In the genomic region with DNA sequence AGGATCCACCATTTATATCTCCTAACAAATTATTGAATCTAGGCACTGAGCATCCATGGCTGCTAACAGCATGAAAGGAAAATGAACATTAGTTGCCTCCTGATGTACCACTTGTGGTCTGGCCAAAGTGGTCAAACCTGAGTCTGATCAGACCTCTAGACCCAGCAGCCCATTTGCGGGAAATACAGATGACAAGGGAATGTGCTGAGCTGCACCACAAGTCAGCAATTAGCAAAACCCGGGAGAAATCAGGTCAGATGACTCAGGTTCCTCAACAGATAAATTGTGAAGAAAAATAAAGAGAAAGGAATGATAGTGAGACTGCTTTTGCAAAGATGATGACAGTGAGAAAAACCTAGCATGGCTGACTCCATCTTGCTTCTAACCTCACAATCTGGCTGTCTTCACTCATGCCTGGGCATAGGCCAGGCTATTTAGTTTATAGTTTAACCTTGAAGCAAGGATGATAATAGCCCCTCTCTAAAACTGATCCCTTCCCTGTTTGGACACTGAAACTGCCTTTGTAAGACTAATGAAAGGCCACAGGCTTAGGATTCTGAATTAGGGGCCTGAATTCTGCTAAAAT, we compare ENCODE assay signal across 29 cellular contexts.
DNase-seq lines count a peak whose midpoint lies in the region; TF ChIP-seq lines count a peak whose summit lies in the region.
"Had no signal": no experiment of that assay in that cellular context is flagged by ENCODE, and none has a peak within 500 bp of the region (broad histone marks: within the 10 kb centered on the region; RNA-seq: fewer than 3 reads in every experiment).

No MANE protein-coding gene starts in this region.

- H3K27ac ChIP-seq in GM23248 (peak overlapping the region; percentile 48), esophagus squamous epithelium (no peak overlapping the region)
- H3K27ac ChIP-seq: body of pancreas, pancreas, RWPE1, VCaP had no signal

- intact Hi-C loops in esophagus squamous epithelium (cut with DNase I): no loop called here

- H3K9ac ChIP-seq in GM23248: peak overlapping the region; percentile 28; the same call in 1 of the 2 replicates

- peaks cover 8% of the 10 kb centered on the region; the same call in 1 of the 2 replicates for H3K4me1 ChIP-seq in GM23248 (ENCODE audit: insufficient read depth)
- no peaks in the 10 kb centered on the region for H3K4me1 ChIP-seq in esophagus squamous epithelium
- H3K4me1 ChIP-seq: body of pancreas, pancreas had no signal

- no peaks in the 10 kb centered on the region for H3K9me2 ChIP-seq in GM23248 (ENCODE audit: insufficient read depth)

- no peaks in the 10 kb centered on the region for H3K27me3 ChIP-seq in GM23248 (replicated peaks; ENCODE audit: insufficient read depth)
- H3K27me3 ChIP-seq in esophagus squamous epithelium: no peaks in the 10 kb centered on the region
- H3K27me3 ChIP-seq: body of pancreas, pancreas had no signal

- peaks cover 8% of the 10 kb centered on the region; the same call in 1 of the 2 replicates for H3F3A ChIP-seq in GM23248 (ENCODE audit: insufficient read depth)

- no peaks in the 10 kb centered on the region for H3K79me2 ChIP-seq in GM23248 (ENCODE audit: insufficient read depth)

- H3K4me3 ChIP-seq in GM23248 (no peak overlapping the region), esophagus squamous epithelium (no peak overlapping the region)
- H3K4me3 ChIP-seq: body of pancreas, mucosa of descending colon, pancreas had no signal

- TF ChIP-seq CTCF in esophagus squamous epithelium (IDR thresholded peaks at IDR 0.05) (no peak), progenitor cell of endocrine pancreas (IDR thresholded peaks at IDR 0.05; ENCODE audit: unreplicated experiment) (no peak)

- H3K27me3 Mint-ChIP-seq in progenitor cell of endocrine pancreas: peaks cover 3% of the 10 kb centered on the region
- H3K27me3 Mint-ChIP-seq: activated CD4-positive, alpha-beta T cell treated with anti-CD3 and anti-CD28 coated beads, Interleukin-2, amount 10 ng/mL, durations not matched to agents 24 days and 14 days; CD4-positive, alpha-beta memory T cell had no signal

- peak overlapping the region; percentile 48; the same call in 1 of the 2 replicates for H2AFZ ChIP-seq in GM23248

- no peaks in the 10 kb centered on the region for H3K36me3 Mint-ChIP-seq in progenitor cell of endocrine pancreas (ENCODE audit: insufficient read depth)
- H3K36me3 Mint-ChIP-seq: activated naive CD8-positive, alpha-beta T cell treated with anti-CD3 and anti-CD28 coated beads, Interleukin-2, amount 10 ng/mL, durations not matched to agents 7 days and 5 days; CD4-positive, alpha-beta memory T cell had no signal

- H3K9me3 ChIP-seq in GM23248 (ENCODE audit: low read depth) (no peaks in the 10 kb centered on the region), esophagus squamous epithelium (no peaks in the 10 kb centered on the region)
- H3K9me3 ChIP-seq: body of pancreas, mucosa of descending colon, pancreas had no signal

- no peak overlapping the region for H3K27ac Mint-ChIP-seq in progenitor cell of endocrine pancreas
- H3K27ac Mint-ChIP-seq: activated CD4-positive, alpha-beta T cell treated with anti-CD3 and anti-CD28 coated beads, Interleukin-2, amount 10 ng/mL, durations not matched to agents 24 days and 14 days; activated naive CD8-positive, alpha-beta T cell treated with anti-CD3 and anti-CD28 coated beads, Interleukin-2, amount 10 ng/mL, durations not matched to agents 7 days and 5 days; CD4-positive, alpha-beta memory T cell; T-helper 2 cell treated with Interferon-gamma antibody and Interleukin-4, amounts not matched to agents 5 μg/mL and 100 μg/mL, for 36 hours had no signal

- H3K4me2 ChIP-seq in GM23248 (ENCODE audit: unreplicated experiment): no peak overlapping the region

- in situ Hi-C loops in GM23248 (cut with MboI): no loop called here

- peak; percentile 26 for DNase-seq in GM23248
- peak; percentile 85 for DNase-seq in amniotic epithelial cell (ENCODE audit: low read depth)
- peak; percentile 94 for DNase-seq in islet precursor cell
- peak; percentile 9 for DNase-seq in stromal cell of bone marrow (ENCODE audit: low read depth)
- DNase-seq in esophagus squamous epithelium (lab: John Stamatoyannopoulos, UW): no peak
- DNase-seq in progenitor cell of endocrine pancreas (ENCODE audit: low spot score, unreplicated experiment): no peak
- no peak for DNase-seq in HPDE6-E6E7 (ENCODE audit: extremely low spot score)
- DNase-seq: activated CD4-positive, alpha-beta T cell treated with anti-CD3 and anti-CD28 coated beads, Interleukin-2, amount 10 ng/mL, durations not matched to agents 24 days and 14 days; activated effector memory CD4-positive, alpha-beta T cell treated with anti-CD3 and anti-CD28 coated beads, Interleukin-2, amount 50 U/mL, for 16 hours; activated naive CD8-positive, alpha-beta T cell treated with anti-CD3 and anti-CD28 coated beads, Interleukin-2, amount 10 ng/mL, durations not matched to agents 7 days and 5 days; activated T-cell treated with anti-CD3 and anti-CD28 coated beads, Interleukin-2, amount 50 U/mL, for 1 hour; body of pancreas; CD4-positive, alpha-beta memory T cell; DMS 273 treated with DMSO at 0.1 percent for 48 hours; glutamatergic neuron; KBM-7; mucosa of descending colon; NCI-H1417; NCI-H2081 treated with DMSO at 0.1 percent for 48 hours; NCI-H345; NCI-H748 treated with DMSO at 0.1 percent for 48 hours; nephron progenitor cell; pancreas; right cardiac atrium; stimulated activated CD4-positive, alpha-beta T cell treated with anti-CD3 and anti-CD28 coated beads, Interleukin-12 subunit alpha, Interleukin-12 subunit beta, amount 100 ng/mL, for 4 hours; stimulated activated CD4-positive, alpha-beta T cell treated with anti-CD3 and anti-CD28 coated beads, Interleukin-4, amount 100 ng/mL, for 1 hour had no signal

- H3K36me3 ChIP-seq in GM23248 (ENCODE audit: low read depth) (no peaks in the 10 kb centered on the region), esophagus squamous epithelium (no peaks in the 10 kb centered on the region)
- H3K36me3 ChIP-seq: pancreas had no signal

- no peaks in the 10 kb centered on the region for H4K20me1 ChIP-seq in GM23248 (ENCODE audit: insufficient read depth)

- 8 to 14% methylated on average over 2 of the region's 2 CpGs for WGBS in GM23248 (ENCODE audit: low coverage in 1 of 2, low lambda C conversion rate in 2 of 2, missing lambda C conversion rate in 2 of 2), 2 experiments
- 72 to 91% methylated on average over 2 of the region's 2 CpGs for WGBS in esophagus squamous epithelium, 2 donors

- no peaks in the 10 kb centered on the region for H3K9me3 Mint-ChIP-seq in progenitor cell of endocrine pancreas (ENCODE audit: low read depth)
- H3K9me3 Mint-ChIP-seq: activated CD4-positive, alpha-beta T cell treated with anti-CD3 and anti-CD28 coated beads, Interleukin-2, amount 10 ng/mL, durations not matched to agents 24 days and 14 days; activated naive CD8-positive, alpha-beta T cell treated with anti-CD3 and anti-CD28 coated beads, Interleukin-2, amount 10 ng/mL, durations not matched to agents 7 days and 5 days; CD4-positive, alpha-beta memory T cell; nephron progenitor cell; T-helper 2 cell treated with Interferon-gamma antibody and Interleukin-4, amounts not matched to agents 5 μg/mL and 100 μg/mL, for 36 hours had no signal

- H3K4me3 Mint-ChIP-seq in progenitor cell of endocrine pancreas (ENCODE audit: low read depth): no peak overlapping the region
- H3K4me3 Mint-ChIP-seq: activated CD4-positive, alpha-beta T cell treated with anti-CD3 and anti-CD28 coated beads, Interleukin-2, amount 10 ng/mL, durations not matched to agents 24 days and 14 days; activated naive CD8-positive, alpha-beta T cell treated with anti-CD3 and anti-CD28 coated beads, Interleukin-2, amount 10 ng/mL, durations not matched to agents 7 days and 5 days; nephron progenitor cell; T-helper 2 cell treated with Interferon-gamma antibody and Interleukin-4, amounts not matched to agents 5 μg/mL and 100 μg/mL, for 36 hours had no signal

- no peak for TF ChIP-seq POLR2A in esophagus squamous epithelium (IDR thresholded peaks at IDR 0.05)

- H3K4me1 Mint-ChIP-seq in progenitor cell of endocrine pancreas (ENCODE audit: low read depth): no peaks in the 10 kb centered on the region
- H3K4me1 Mint-ChIP-seq: activated CD4-positive, alpha-beta T cell treated with anti-CD3 and anti-CD28 coated beads, Interleukin-2, amount 10 ng/mL, durations not matched to agents 24 days and 14 days; activated naive CD8-positive, alpha-beta T cell treated with anti-CD3 and anti-CD28 coated beads, Interleukin-2, amount 10 ng/mL, durations not matched to agents 7 days and 5 days; CD4-positive, alpha-beta memory T cell had no signal

Comparison
In these comparisons a context has a peak if more than half of its experiments do, and no peak if none do; other contexts are left out.
1. DNase-seq: peak in GM23248 (single experiment), amniotic epithelial cell (single experiment), islet precursor cell (single experiment) and stromal cell of bone marrow (single experiment); none in esophagus squamous epithelium (single experiment), progenitor cell of endocrine pancreas (single experiment) and HPDE6-E6E7 (single experiment).